2 cellular contexts compared by ENCODE assay signal in the genomic region with DNA sequence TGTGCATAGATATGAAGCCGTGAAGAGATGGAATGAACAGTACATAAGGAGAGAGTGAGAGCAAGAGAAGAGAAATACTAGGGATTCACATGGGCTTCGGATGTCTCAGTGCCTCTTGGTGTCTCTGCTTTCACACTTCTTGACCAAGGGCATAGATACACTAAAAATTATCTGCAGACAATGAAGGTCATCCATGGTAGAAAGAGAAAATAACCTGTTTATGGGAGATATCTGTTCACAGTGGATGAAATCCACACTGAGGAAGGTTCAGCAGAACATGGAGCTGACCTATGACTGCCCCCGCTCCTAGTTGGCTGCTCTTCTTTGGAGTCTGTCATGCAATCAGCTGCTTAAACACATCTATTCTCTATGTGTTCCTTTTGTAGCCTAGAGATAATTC.
A peak's percentile ranks its signal among the peaks of the same experiment; 100 is the strongest.
TF ChIP-seq lines count a peak whose summit lies in the region.

No MANE protein-coding gene starts in this region.

TF ChIP-seq in A549, 52 proteins besides CTCF, POLR2A, EP300 and RAD21:
- TF ChIP-seq RARB (CRISPR knock-in tag; IDR thresholded peaks at IDR 0.05), result 0 out of 2 replicates have a peak, but pooled peaks have one; percentile 21

TF ChIP-seq in HepG2, 621 proteins besides CTCF, POLR2A, EP300 and RAD21:
- TF ChIP-seq SRSF4 (IDR thresholded peaks at IDR 0.05; ENCODE audit: low read depth, low read length, poor library complexity, severe bottlenecking) (peak; percentile 9), HNRNPL (IDR thresholded peaks at IDR 0.05; ENCODE audit: low read depth, low read length) (peak; percentile 51; the same call in 1 of the 2 replicates), POLR2G (IDR thresholded peaks at IDR 0.05; ENCODE audit: low read depth, low read length) (peak; percentile 65; the same call in 1 of the 2 replicates), RBFOX2 (IDR thresholded peaks at IDR 0.05; ENCODE audit: low read depth, low read length) (peak; percentile 72)
